1 cellular context compared by ENCODE assay signal in genomic region chr2:84889332-84889731, GRCh38.
TF ChIP-seq lines count a peak whose summit lies in the region.

No MANE protein-coding gene starts in this region.

TF ChIP-seq in H1, 55 proteins besides CTCF, POLR2A, EP300 and RAD21:
- TF ChIP-seq JUND (IDR thresholded peaks at IDR 0.05; ENCODE audit: low read length) (no peak), KDM1A (IDR thresholded peaks at IDR 0.05; ENCODE audit: borderline replicate concordance, low read length) (peak; percentile 57), EGR1 (IDR thresholded peaks at IDR 0.05; ENCODE audit: borderline replicate concordance, low read depth, low read length) (no peak), ASH2L (IDR thresholded peaks at IDR 0.05; ENCODE audit: low read length) (no peak)
